ENCODE assay signal across 2 cellular contexts in the genomic region with DNA sequence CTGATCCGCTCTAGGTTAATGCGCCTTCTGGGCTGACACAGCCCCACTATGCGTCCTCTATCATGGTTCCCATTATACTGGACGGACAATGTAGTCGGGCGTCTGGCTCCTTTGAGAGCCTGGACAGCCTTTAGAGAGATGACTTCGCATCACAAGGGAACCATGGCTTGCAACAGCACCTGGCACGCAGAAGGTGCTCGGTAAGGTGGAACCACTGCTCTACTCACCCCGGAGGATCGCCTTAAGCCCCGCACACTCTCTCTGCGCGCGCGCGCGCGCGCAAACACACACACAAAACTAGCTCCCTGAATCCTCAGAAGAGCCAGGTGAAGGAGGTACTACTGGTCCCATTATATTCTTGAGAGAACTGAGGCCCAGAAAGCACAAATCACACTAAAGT.
TF ChIP-seq lines count a peak whose summit lies in the region.

No MANE protein-coding gene starts in this region.

TF ChIP-seq in endothelial cell of umbilical vein, 7 proteins besides CTCF, POLR2A, EP300 and RAD21:
- no peak for TF ChIP-seq JUN (IDR thresholded peaks at IDR 0.05; ENCODE audit: borderline replicate concordance, insufficient read depth, insufficient read length, low read depth)
TF ChIP-seq in endothelial cell of umbilical vein: peak in this region for 0.

TF ChIP-seq in GM12891, 5 proteins besides CTCF, POLR2A, EP300 and RAD21:
- TF ChIP-seq PAX5 (IDR thresholded peaks at IDR 0.05; ENCODE audit: insufficient read depth, low read length, severe bottlenecking): no peak
- no peak for TF ChIP-seq TAF1 (IDR thresholded peaks at IDR 0.05; ENCODE audit: low read depth, low read length)
- TF ChIP-seq POLR2AphosphoS5 (IDR thresholded peaks at IDR 0.05; ENCODE audit: low read depth, low read length): no peak
- no peak for TF ChIP-seq POU2F2 (IDR thresholded peaks at IDR 0.05; ENCODE audit: low read depth, low read length)
- TF ChIP-seq SPI1 (IDR thresholded peaks at IDR 0.05; ENCODE audit: low read depth, low read length): no peak
